ENCODE assay signal across 25 cellular contexts in the genomic region with DNA sequence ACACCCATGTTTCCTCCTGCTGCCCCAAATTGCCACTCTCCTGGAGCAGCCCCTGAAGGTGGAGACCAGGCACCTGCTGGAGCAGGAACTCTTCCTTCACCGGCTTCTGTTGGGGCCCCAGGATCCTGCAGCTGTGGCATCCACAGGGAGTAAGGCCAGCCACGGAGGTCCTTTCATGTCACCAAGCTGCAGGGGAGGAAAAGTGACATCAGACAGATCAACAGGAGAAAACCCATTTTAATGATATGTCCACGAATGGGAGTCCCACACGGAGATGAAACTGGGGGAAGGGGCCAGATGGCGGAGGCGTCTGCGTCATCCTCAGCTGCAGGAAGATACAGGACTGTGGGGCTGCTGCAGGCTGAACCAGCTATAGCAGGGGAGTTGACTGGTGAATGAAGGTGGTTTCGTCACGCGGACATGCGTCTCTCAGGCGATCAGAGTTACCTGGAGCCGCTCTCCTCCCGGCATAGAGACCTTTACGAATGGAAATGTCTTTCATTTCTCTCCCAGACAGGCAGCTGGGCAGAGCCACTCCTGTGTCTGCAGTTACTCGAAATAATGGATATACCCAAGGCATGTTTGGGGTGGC. TPM values are rescaled to one million over a fixed set of nuclear protein-coding genes. Genes with fewer than 3 reads are reported as not detected.
"Had no signal": no experiment of that assay in that cellular context is flagged by ENCODE, and none has a peak within 500 bp of the region (broad histone marks: within the 10 kb centered on the region; RNA-seq: fewer than 3 reads in every experiment).

No MANE protein-coding gene starts in this region.

- H3K27ac Mint-ChIP-seq: memory B cell; mesothelial cell of epicardium; natural killer cell treated with Interleukin-12 subunit alpha and Interleukin-12 subunit beta and Interleukin-15 and Interleukin-18, amount 100 ng/mL, for 72 hours; neural progenitor cell; stimulated activated effector memory CD8-positive, alpha-beta T cell treated with anti-CD3 and anti-CD28 coated beads, Interleukin-12 subunit alpha, Interleukin-12 subunit beta, amount 100 ng/mL, for 72 hours; stimulated activated naive CD8-positive, alpha-beta T cell treated with anti-CD3 and anti-CD28 coated beads, Interleukin-15, Interleukin-2, amounts not matched to agents 100 ng/mL and 50 ng/mL, for 24 hours had no signal

- H3K4me1 ChIP-seq: heart right ventricle, lower lobe of right lung, neural progenitor cell, pancreas, prostate gland, tibial artery, vagina had no signal

- H3K9me3 Mint-ChIP-seq: memory B cell; mesothelial cell of epicardium; natural killer cell treated with Interleukin-12 subunit alpha and Interleukin-12 subunit beta and Interleukin-15 and Interleukin-18, amount 100 ng/mL, for 72 hours; neural progenitor cell; stimulated activated effector memory CD8-positive, alpha-beta T cell treated with anti-CD3 and anti-CD28 coated beads, Interleukin-12 subunit alpha, Interleukin-12 subunit beta, amount 100 ng/mL, for 72 hours; stimulated activated naive CD8-positive, alpha-beta T cell treated with anti-CD3 and anti-CD28 coated beads, Interleukin-15, Interleukin-2, amounts not matched to agents 100 ng/mL and 50 ng/mL, for 24 hours had no signal

- H3K36me3 ChIP-seq: heart right ventricle, left lung, lower lobe of right lung, neural progenitor cell, pancreas, prostate gland, tibial artery, upper lobe of left lung, vagina had no signal

- ATAC-seq: heart right ventricle; left lung; lower lobe of right lung; natural killer cell treated with Interleukin-12 subunit alpha and Interleukin-12 subunit beta and Interleukin-15 and Interleukin-18, amount 100 ng/mL, for 72 hours; pancreas; sciatic nerve; stimulated activated effector memory CD8-positive, alpha-beta T cell treated with anti-CD3 and anti-CD28 coated beads, Interleukin-12 subunit alpha, Interleukin-12 subunit beta, amount 100 ng/mL, for 72 hours had no signal

- H3K9ac ChIP-seq: neural progenitor cell had no signal

- H3K27ac ChIP-seq: coronary artery, heart right ventricle, left lung, lower lobe of right lung, neural progenitor cell, pancreas, prostate gland, skin epidermis, tibial artery, upper lobe of left lung, vagina had no signal

- H3K4me3 ChIP-seq: coronary artery, heart right ventricle, left lung, lower lobe of right lung, neural progenitor cell, pancreas, prostate gland, skin epidermis, tibial artery, upper lobe of left lung, vagina had no signal

- H3K27me3 ChIP-seq: pancreas, upper lobe of left lung, vagina had no signal

- H2AFZ ChIP-seq: neural progenitor cell had no signal

- H3K4me3 Mint-ChIP-seq: memory B cell; mesothelial cell of epicardium; natural killer cell treated with Interleukin-12 subunit alpha and Interleukin-12 subunit beta and Interleukin-15 and Interleukin-18, amount 100 ng/mL, for 72 hours; neural progenitor cell; stimulated activated effector memory CD8-positive, alpha-beta T cell treated with anti-CD3 and anti-CD28 coated beads, Interleukin-12 subunit alpha, Interleukin-12 subunit beta, amount 100 ng/mL, for 72 hours; stimulated activated naive CD8-positive, alpha-beta T cell treated with anti-CD3 and anti-CD28 coated beads, Interleukin-15, Interleukin-2, amounts not matched to agents 100 ng/mL and 50 ng/mL, for 24 hours had no signal

- H3K27me3 Mint-ChIP-seq: memory B cell had no signal

- DNase-seq: effector CD4-positive, alpha-beta T cell; foreskin melanocyte; heart right ventricle; hypothalamus; lower lobe of right lung; occipital lobe; stimulated activated CD4-positive, alpha-beta T cell treated with anti-CD3 and anti-CD28 coated beads, Interleukin-12 subunit alpha, Interleukin-12 subunit beta, amount 100 ng/mL, for 4 hours; stimulated activated CD4-positive, alpha-beta T cell treated with anti-CD3 and anti-CD28 coated beads, Interleukin-2, amount 100 ng/mL, for 48 hours; stimulated activated CD8-positive, alpha-beta memory T cell treated with anti-CD3 and anti-CD28 coated beads, Interleukin-4, amount 100 ng/mL, for 48 hours had no signal

- H3K9me3 ChIP-seq: heart right ventricle, left lung, lower lobe of right lung, pancreas, prostate gland, tibial artery, upper lobe of left lung, vagina had no signal

- H3K4me2 ChIP-seq: neural progenitor cell had no signal

- H3K36me3 Mint-ChIP-seq: memory B cell; mesothelial cell of epicardium; natural killer cell treated with Interleukin-12 subunit alpha and Interleukin-12 subunit beta and Interleukin-15 and Interleukin-18, amount 100 ng/mL, for 72 hours; neural progenitor cell; stimulated activated effector memory CD8-positive, alpha-beta T cell treated with anti-CD3 and anti-CD28 coated beads, Interleukin-12 subunit alpha, Interleukin-12 subunit beta, amount 100 ng/mL, for 72 hours had no signal

RNA-seq across cellular contexts. Expression of a gene that starts 9.9 kb away (rescaled TPM):
- total RNA-seq: dermis microvascular lymphatic vessel endothelial cell, sciatic nerve had no signal
